8 cellular contexts compared by ENCODE assay signal in the genomic region with DNA sequence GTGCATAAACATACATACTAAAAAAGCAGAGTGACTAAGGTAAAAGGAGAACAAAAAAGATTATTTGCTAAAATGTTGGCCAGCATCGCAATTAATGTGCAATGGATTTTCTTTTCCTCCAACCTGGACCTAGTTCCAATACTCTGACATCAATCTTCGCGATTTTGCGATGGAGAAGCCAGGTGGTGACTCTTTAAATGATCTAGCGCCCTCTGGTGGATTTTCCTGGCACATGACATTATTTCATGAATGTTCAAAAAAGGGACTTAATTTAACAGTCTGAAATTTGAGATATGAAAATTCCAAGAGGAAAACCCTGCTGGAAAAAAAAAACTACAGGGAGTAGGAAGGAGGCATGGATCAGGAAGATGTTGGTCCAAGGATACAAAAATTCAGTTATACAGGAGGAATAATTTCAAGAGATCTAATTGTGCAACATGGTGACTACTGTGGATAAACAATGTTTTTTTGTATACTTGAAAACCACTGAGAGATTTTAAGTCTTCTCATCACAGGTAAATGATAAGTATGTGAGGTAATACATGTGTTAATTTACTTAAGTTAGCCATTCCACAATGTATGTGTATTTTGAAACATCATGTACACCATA. TPM values are rescaled to one million over a fixed set of nuclear protein-coding genes. Genes with fewer than 3 reads are reported as not detected.
DNase-seq lines count a peak whose midpoint lies in the region; ATAC-seq, FAIRE-seq and TF ChIP-seq lines count a peak whose summit lies in the region.

No MANE protein-coding gene starts in this region.

- H3K27me3 ChIP-seq in mammary epithelial cell (ENCODE audit: insufficient read depth, low read length) (no peaks in the 10 kb centered on the region), keratinocyte (ENCODE audit: control insufficient read depth, extremely low read depth, insufficient read depth, low read length) (peaks cover 5% of the 10 kb centered on the region)

- no peaks in the 10 kb centered on the region for H3K9me1 ChIP-seq in keratinocyte (ENCODE audit: control insufficient read depth, extremely low read depth, insufficient read depth, low read length)

- DNase-seq in Right ventricle myocardium superior = no peak
- no peak for DNase-seq in cardiac septum (ENCODE audit: low spot score)
- peak; percentile 74 for DNase-seq in NCI-H1092 treated with DMSO at 0.1 percent for 48 hours (lab: John Stamatoyannopoulos, UW)
- DNase-seq in SW480 (ENCODE audit: low spot score) = peak; percentile 70
- DNase-seq in mammary epithelial cell = peak; percentile 58
- no peak for DNase-seq in keratinocyte (ENCODE audit: low read depth, low spot score)
- peak; percentile 51 for DNase-seq in stimulated activated CD4-positive, alpha-beta T cell treated with anti-CD3 and anti-CD28 coated beads, Interleukin-4, amount 100 ng/mL, for 24 hours

- 1% methylated on average over 5 of the region's 5 CpGs for WGBS in mammary epithelial cell (ENCODE audit: low coverage, missing lambda C conversion rate)

- no peaks in the 10 kb centered on the region for H3K36me3 ChIP-seq in mammary epithelial cell (ENCODE audit: insufficient read depth, low read length)
- H3K36me3 ChIP-seq in keratinocyte (ENCODE audit: control insufficient read depth in 2 of 2, extremely low read depth in 1 of 2, insufficient read depth in 2 of 2, low read length in 2 of 2) = no peaks in the 10 kb centered on the region

- H3K4me1 ChIP-seq in mammary epithelial cell (ENCODE audit: insufficient read depth, low read length) = peaks cover 12% of the 10 kb centered on the region
- H3K4me1 ChIP-seq in keratinocyte (ENCODE audit: control insufficient read depth, extremely low read depth, insufficient read depth, low read length) = no peaks in the 10 kb centered on the region

- peak; percentile 91 for FAIRE-seq in keratinocyte (lab: Jason Lieb, UNC)

- dilution Hi-C loops in mammary epithelial cell (cut with HindIII; ENCODE audit: low sequenced_read_pairs) = loop anchor here (25.0 kb wide), 2 partner anchors 255 to 480 kb away; no protein-coding TSS in a partner anchor
- dilution Hi-C loops in keratinocyte (cut with MboI; ENCODE audit: extremely low pct_ligation_motif_present, low sequenced_read_pairs) = no loop called here

- intact Hi-C loops in Right ventricle myocardium superior (cut with DNase I) = loop anchor here (2.0 to 5.0 kb wide), 3 partner anchors 147 to 469 kb away; no protein-coding TSS in a partner anchor
- intact Hi-C loops in cardiac septum (cut with DNase I) = loop anchor here (1.0 to 5.0 kb wide), 2 partner anchors 250 to 468 kb away; no protein-coding TSS in a partner anchor
- intact Hi-C loops in mammary epithelial cell (cut with micrococcal nuclease) = loop anchor here (1.0 to 5.0 kb wide), 6 partner anchors 130 to 477 kb away; no protein-coding TSS in a partner anchor

- H3K4me3 ChIP-seq in mammary epithelial cell (replicated peaks in 1 of 3; ENCODE audit: insufficient read depth in 1 of 3, low read depth in 2 of 3, low read length in 3 of 3) = no peak overlapping the region
- no peak overlapping the region for H3K4me3 ChIP-seq in keratinocyte (ENCODE audit: control insufficient read depth in 2 of 3, extremely low read depth in 1 of 3, insufficient read depth in 2 of 3, low read depth in 1 of 3, low read length in 3 of 3)

- H3K4me2 ChIP-seq in mammary epithelial cell (ENCODE audit: insufficient read depth, low read depth, low read length) = no peak overlapping the region
- no peak overlapping the region for H3K4me2 ChIP-seq in keratinocyte (ENCODE audit: control insufficient read depth, extremely low read depth, insufficient read depth, low read depth, low read length)

- H2AFZ ChIP-seq in mammary epithelial cell (ENCODE audit: low read depth, low read length) (no peak overlapping the region), keratinocyte (ENCODE audit: control insufficient read depth, low read length) (no peak overlapping the region)

- no peak overlapping the region for H3K27ac ChIP-seq in mammary epithelial cell (ENCODE audit: insufficient read depth, low read depth, low read length)
- no peak overlapping the region for H3K27ac ChIP-seq in keratinocyte (ENCODE audit: control insufficient read depth, insufficient read depth, low read length)

- H3K9ac ChIP-seq in mammary epithelial cell (ENCODE audit: insufficient read depth, low read length) (no peak overlapping the region), keratinocyte (ENCODE audit: control insufficient read depth, extremely low read depth, insufficient read depth, low read length) (no peak overlapping the region)

- in situ Hi-C loops in mammary epithelial cell (cut with MboI; ENCODE audit: low sequenced_read_pairs in 2 of 2) = loop anchor here (5.0 to 25.0 kb wide), 3 partner anchors 255 to 475 kb away; no protein-coding TSS in a partner anchor

- H4K20me1 ChIP-seq in mammary epithelial cell (ENCODE audit: insufficient read depth, low read length) (no peaks in the 10 kb centered on the region), keratinocyte (ENCODE audit: control insufficient read depth, extremely low read depth, insufficient read depth, low read length) (no peaks in the 10 kb centered on the region)

- TF ChIP-seq CTCF in mammary epithelial cell (conservative IDR thresholded peaks at IDR 0.05 in 1 of 2, IDR thresholded peaks at IDR 0.05 in 1 of 2; ENCODE audit: extremely low read depth in 1 of 2, insufficient read depth in 1 of 2, low read depth in 1 of 2, low read length in 2 of 2) = peak; percentile 71 to 78
- TF ChIP-seq CTCF in keratinocyte (optimal IDR thresholded peaks at IDR 0.05 in 1 of 3, IDR thresholded peaks at IDR 0.05 in 1 of 3, conservative IDR thresholded peaks at IDR 0.05 in 1 of 3; ENCODE audit: extremely low read depth in 1 of 3, insufficient read depth in 2 of 3, low read length in 3 of 3) = peak; percentile 54 to 72 (median 61)

- ATAC-seq in Right ventricle myocardium superior (ENCODE audit: poor library complexity) = peak; percentile 65
- no peak for ATAC-seq in HG03342 (IDR thresholded peaks at IDR 0.05; ENCODE audit: unreplicated experiment)

- H3K9me3 ChIP-seq in mammary epithelial cell (replicated peaks; ENCODE audit: insufficient read depth, low read length) (peaks cover 7% of the 10 kb centered on the region), keratinocyte (ENCODE audit: control insufficient read depth, low read depth, low read length) (no peaks in the 10 kb centered on the region)

- no TSS peak for BruUV-seq in mammary epithelial cell (replicated peaks; lab: Mats Ljungman, UMichigan)

- CTCF ChIA-PET in mammary epithelial cell (lab: Charles Lee; ENCODE audit: low non-redundant PET) = interaction anchor here (0.6 to 0.9 kb wide), 4 partner anchors 249 to 476 kb away, joined by 3 to 8 read pairs (median 4); no protein-coding TSS in a partner anchor

- H3K79me2 ChIP-seq in mammary epithelial cell (ENCODE audit: insufficient read depth, low read length) (peaks cover 5% of the 10 kb centered on the region), keratinocyte (ENCODE audit: control insufficient read depth, insufficient read depth, low read length) (no peaks in the 10 kb centered on the region)

RNA-seq across cellular contexts. Expression of gene KCNMA1, which starts 4.3 kb away (rescaled TPM):
- total RNA-seq in Right ventricle myocardium superior (2.0 TPM), cardiac septum (2.0 TPM), mammary epithelial cell (10 to 100 TPM in 1 of 2 donors, 1 to 10 TPM in 1; 3.8 to 45.9 TPM)
- polyA plus RNA-seq in mammary epithelial cell (29.7 TPM), keratinocyte (5.0 to 6.8 TPM (median 6.3 TPM) in 3 replicates)
- polyA minus RNA-seq in mammary epithelial cell (62.8 TPM), keratinocyte (11.5 to 19.4 TPM (median 14.3 TPM) in 3 replicates)
- polyA plus RNA-seq in keratinocyte (2011; ENCODE audit: low read depth) = 1.1 TPM
- 2.7 and 2.8 TPM in 2 replicates for polyA plus RNA-seq in keratinocyte (2011; cell fraction: cytosol; rRNA removed)
- polyA plus RNA-seq in keratinocyte (2011; cell fraction: nucleus; rRNA removed) = 4.7 and 8.1 TPM in 2 replicates
- polyA plus RNA-seq in keratinocyte (2012; ENCODE audit: low replicate concordance) = 2.9 and 5.4 TPM in 2 replicates
- polyA minus RNA-seq in keratinocyte (2011; cell fraction: cytosol; rRNA and poly(A)+ RNA removed) = 3.6 TPM
- 8.5 and 18.3 TPM in 2 replicates for polyA minus RNA-seq in keratinocyte (2011; cell fraction: nucleus; rRNA and poly(A)+ RNA removed)

Comparison
In these comparisons a context has a peak if more than half of its experiments do, and no peak if none do; other contexts are left out.
1. DNase-seq: peak in NCI-H1092 treated with DMSO at 0.1 percent for 48 hours (single experiment), SW480 (single experiment), mammary epithelial cell (single experiment) and stimulated activated CD4-positive, alpha-beta T cell treated with anti-CD3 and anti-CD28 coated beads, Interleukin-4, amount 100 ng/mL, for 24 hours (single experiment); none in Right ventricle myocardium superior (single experiment), cardiac septum (single experiment) and keratinocyte (single experiment).